In the genomic region with DNA sequence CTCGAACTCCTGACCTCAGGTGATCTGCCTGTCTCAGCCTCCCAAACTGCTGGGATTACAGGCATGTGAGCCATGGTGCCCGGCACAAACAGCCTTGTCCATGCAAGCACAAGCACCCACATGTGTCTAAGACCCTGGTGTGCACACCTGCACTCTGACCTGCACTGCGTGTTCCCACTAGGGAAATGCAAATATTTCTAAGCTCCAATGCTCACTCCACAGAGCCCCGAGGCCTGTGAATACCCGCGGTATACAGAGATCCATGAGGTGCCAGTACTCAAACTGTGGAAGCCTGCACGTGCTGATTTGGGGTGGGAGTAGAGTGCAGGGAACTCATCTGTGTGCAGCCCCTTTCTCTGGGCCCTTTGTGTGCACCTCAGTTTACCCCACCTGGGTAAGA, we compare ENCODE assay signal across 17 cellular contexts. TPM values are rescaled to one million over a fixed set of nuclear protein-coding genes. Genes with fewer than 3 reads are reported as not detected.
DNase-seq lines count a peak whose midpoint lies in the region; ATAC-seq and TF ChIP-seq lines count a peak whose summit lies in the region.
"Had no signal": no experiment of that assay in that cellular context is flagged by ENCODE, and none has a peak within 500 bp of the region (broad histone marks: within the 10 kb centered on the region; RNA-seq: fewer than 3 reads in every experiment).

No MANE protein-coding gene starts in this region.

- H3K27ac Mint-ChIP-seq in naive thymus-derived CD8-positive, alpha-beta T cell, result peak overlapping the region in 1 of 10 donors; percentile 2
- H3K27ac Mint-ChIP-seq: stimulated activated naive CD8-positive, alpha-beta T cell treated with anti-CD3 and anti-CD28 coated beads, Interleukin-15, amount 100 ng/mL, for 72 hours; T-helper 1 cell treated with Interleukin-12 subunit alpha and Interleukin-12 subunit beta and Interleukin-4 antibody, amounts not matched to agents 30 μg/mL and 1 μg/mL, for 36 hours had no signal

- H3K4ac ChIP-seq in neuronal stem cell (ENCODE audit: low read length), result no peak overlapping the region

- H3K27me3 ChIP-seq in BLaER1, result peaks cover 25% of the 10 kb centered on the region
- H3K27me3 ChIP-seq in MM.1S (replicated peaks; ENCODE audit: insufficient read depth, low read length), result peaks cover 19% of the 10 kb centered on the region
- no peaks in the 10 kb centered on the region for H3K27me3 ChIP-seq in body of pancreas
- peaks cover 4 to 73% (median 38%) of the 10 kb centered on the region in 3 experiments for H3K27me3 ChIP-seq in neuronal stem cell (ENCODE audit: control insufficient read depth in 3 of 3, insufficient read depth in 3 of 3, low read depth in 1 of 3, low read length in 3 of 3)
- peaks cover 34% of the 10 kb centered on the region for H3K27me3 ChIP-seq in BE2C
- H3K27me3 ChIP-seq: ascending aorta, Peyer's patch had no signal

- DNase-seq in MM.1S, result no peak
- DNase-seq in body of pancreas, result no peak
- no peak for DNase-seq in neuronal stem cell (ENCODE audit: low spot score)
- no peak for DNase-seq in naive thymus-derived CD8-positive, alpha-beta T cell
- no peak for DNase-seq in BE2C
- DNase-seq in GM10266 (ENCODE audit: extremely low spot score), result no peak
- DNase-seq in SHP77 (lab: John Stamatoyannopoulos, UW), result no peak
- DNase-seq: activated gamma-delta T cell treated with Interleukin-2 at 50 U/mL for 16 hours; cortex of kidney; head of caudate nucleus; islet precursor cell; stimulated activated naive CD8-positive, alpha-beta T cell treated with anti-CD3 and anti-CD28 coated beads, Interleukin-15, amount 100 ng/mL, for 72 hours had no signal

- no peaks in the 10 kb centered on the region for H3K79me1 ChIP-seq in neuronal stem cell (ENCODE audit: low read depth, low read length)

- H3K4me1 ChIP-seq in BLaER1 (peaks cover 98% of the 10 kb centered on the region), MM.1S (ENCODE audit: low read length) (peaks cover 30% of the 10 kb centered on the region), body of pancreas (peaks cover 50% of the 10 kb centered on the region), neuronal stem cell (ENCODE audit: control insufficient read depth in 2 of 2, insufficient read depth in 1 of 2, low read depth in 1 of 2, low read length in 2 of 2) (peaks cover 0 to 20% of the 10 kb centered on the region in 2 donors), BE2C (no peaks in the 10 kb centered on the region)

- H3K4me3 ChIP-seq in BLaER1 (no peak overlapping the region), MM.1S (ENCODE audit: low read length) (peak overlapping the region; percentile 1; the same call in 1 of the 2 replicates), body of pancreas (no peak overlapping the region), neuronal stem cell (ENCODE audit: low read length in 2 of 2) (no peak overlapping the region), BE2C (ENCODE audit: low read depth, low read length) (no peak overlapping the region)
- H3K4me3 ChIP-seq: ascending aorta, Peyer's patch had no signal

- no peak overlapping the region for H2BK12ac ChIP-seq in neuronal stem cell (ENCODE audit: low read length)

- H3K9me3 ChIP-seq in BLaER1 (no peaks in the 10 kb centered on the region), MM.1S (replicated peaks; ENCODE audit: insufficient read depth, low read length) (no peaks in the 10 kb centered on the region), body of pancreas (no peaks in the 10 kb centered on the region), neuronal stem cell (replicated peaks in 1 of 2; ENCODE audit: control insufficient read depth in 2 of 2, insufficient read depth in 1 of 2, low read depth in 1 of 2, low read length in 2 of 2) (peaks cover 0 to 8% of the 10 kb centered on the region in 2 donors), BE2C (no peaks in the 10 kb centered on the region)
- H3K9me3 ChIP-seq: ascending aorta, Peyer's patch had no signal

- H3K23ac ChIP-seq in neuronal stem cell (ENCODE audit: low read depth, low read length, poor library complexity), result peak overlapping the region; percentile 45

- H3K9ac ChIP-seq in BLaER1 (no peak overlapping the region), MM.1S (ENCODE audit: low read length) (peak overlapping the region; percentile 12; the same call in 1 of the 2 replicates), neuronal stem cell (ENCODE audit: low read depth, low read length, poor library complexity) (no peak overlapping the region)

- no peak overlapping the region for H2BK120ac ChIP-seq in neuronal stem cell (ENCODE audit: low read depth, low read length)

- no peaks in the 10 kb centered on the region for H3K36me3 Mint-ChIP-seq in naive thymus-derived CD8-positive, alpha-beta T cell

- H3K9me2 ChIP-seq in MM.1S (replicated peaks; ENCODE audit: insufficient read depth, low read length), result no peaks in the 10 kb centered on the region

- no peak overlapping the region for H4K91ac ChIP-seq in neuronal stem cell (ENCODE audit: low read depth, low read length, poor library complexity)

- peaks cover 10 to 46% (median 33%) of the 10 kb centered on the region in 4 donors for H3K4me1 Mint-ChIP-seq in naive thymus-derived CD8-positive, alpha-beta T cell

- 62 to 75% methylated on average over 2 to 7 of the region's 7 CpGs for WGBS in body of pancreas, 2 donors
- no CpG with 5 or more reads among the region's 7 CpGs for WGBS in neuronal stem cell (ENCODE audit: extremely low coverage in 2 of 2, insufficient read length in 2 of 2, insufficient replicate concordance in 1 of 2), 2 donors

- ATAC-seq in body of pancreas, result no peak
- ATAC-seq in naive thymus-derived CD8-positive, alpha-beta T cell, result no peak
- ATAC-seq: activated CD4-positive, CD25-positive, alpha-beta regulatory T cell treated with anti-CD3 and anti-CD28 coated beads, Interleukin-2, amount 50 U/mL, for 24 hours; stimulated activated naive CD8-positive, alpha-beta T cell treated with anti-CD3 and anti-CD28 coated beads, Interleukin-15, amount 100 ng/mL, for 72 hours had no signal

- no peak overlapping the region for H3K14ac ChIP-seq in neuronal stem cell (ENCODE audit: low read length)

- H3K27me3 Mint-ChIP-seq in naive thymus-derived CD8-positive, alpha-beta T cell, result peaks cover 3 to 46% (median 19%) of the 10 kb centered on the region in 5 donors

- intact Hi-C loops in body of pancreas (cut with DNase I), result loop anchor here (5.0 kb wide), 1 partner anchor 57 kb away; no protein-coding TSS in a partner anchor

- TF ChIP-seq CTCF in MM.1S (IDR thresholded peaks at IDR 0.05; ENCODE audit: low read length) (no peak), body of pancreas (IDR thresholded peaks at IDR 0.05) (no peak), BE2C (IDR thresholded peaks at IDR 0.05; ENCODE audit: low read depth, low read length) (no peak), GM10266 (IDR thresholded peaks at IDR 0.05; ENCODE audit: control insufficient read depth, insufficient read depth, low read depth, missing control alignments) (no peak)

- POLR2A ChIA-PET in naive thymus-derived CD8-positive, alpha-beta T cell (lab: Charles Lee), result interaction anchor here (0.7 to 5.7 kb wide), 3 partner anchors 11 to 470 kb away, joined by 3 to 45 read pairs (median 5); a partner anchor contains a TSS

- H3F3A ChIP-seq in MM.1S (ENCODE audit: insufficient read depth, low read length), result peaks cover 29% of the 10 kb centered on the region

- H3K79me2 ChIP-seq in MM.1S (ENCODE audit: low read length), result no peaks in the 10 kb centered on the region

- H4K8ac ChIP-seq in neuronal stem cell (ENCODE audit: low read depth, low read length), result no peak overlapping the region

- H3K4me2 ChIP-seq in BLaER1 (peak overlapping the region; percentile 97), MM.1S (ENCODE audit: low read depth, low read length) (peak overlapping the region; percentile 57; the same call in 1 of the 2 replicates), neuronal stem cell (ENCODE audit: insufficient read depth, low read length, poor library complexity, severe bottlenecking) (no peak overlapping the region)

- no peak overlapping the region for H2AK5ac ChIP-seq in neuronal stem cell (ENCODE audit: low read depth, low read length)

- no peak overlapping the region for H2BK15ac ChIP-seq in neuronal stem cell (ENCODE audit: low read length)

- no peak overlapping the region for H2BK5ac ChIP-seq in neuronal stem cell (ENCODE audit: low read length)

- H2AFZ ChIP-seq in MM.1S (ENCODE audit: low read length), result peak overlapping the region; percentile 23
- no peak overlapping the region for H2AFZ ChIP-seq in neuronal stem cell (ENCODE audit: low read length)

- no peak overlapping the region for H3K18ac ChIP-seq in neuronal stem cell (ENCODE audit: low read length)

- no peak for TF ChIP-seq POLR2A in body of pancreas (IDR thresholded peaks at IDR 0.05)

- H4K20me1 ChIP-seq in BLaER1 (peaks cover 8% of the 10 kb centered on the region; the same call in 1 of the 2 replicates), MM.1S (ENCODE audit: insufficient read depth, low read length) (no peaks in the 10 kb centered on the region)

- H3K4me3 Mint-ChIP-seq in naive thymus-derived CD8-positive, alpha-beta T cell, result peak overlapping the region in 3 of 10 donors; percentile 1 to 73 (median 36)
- H3K4me3 Mint-ChIP-seq: T-helper 1 cell treated with Interleukin-12 subunit alpha and Interleukin-12 subunit beta and Interleukin-4 antibody, amounts not matched to agents 30 μg/mL and 1 μg/mL, for 36 hours had no signal

- peak overlapping the region; percentile 58 for H3K27ac ChIP-seq in BLaER1
- peak overlapping the region; percentile 45; the same call in 1 of the 2 replicates for H3K27ac ChIP-seq in MM.1S (ENCODE audit: low read length)
- peak overlapping the region; percentile 32 to 69 (median 65) for H3K27ac ChIP-seq in body of pancreas
- H3K27ac ChIP-seq in neuronal stem cell (replicated peaks; ENCODE audit: low read length), result no peak overlapping the region
- H3K27ac ChIP-seq: ascending aorta had no signal

- H3K36me3 ChIP-seq in BLaER1 (no peaks in the 10 kb centered on the region), MM.1S (replicated peaks; ENCODE audit: insufficient read depth, low read length) (no peaks in the 10 kb centered on the region), body of pancreas (replicated peaks in 1 of 2; ENCODE audit: insufficient read depth in 1 of 2, low read depth in 2 of 2) (no peaks in the 10 kb centered on the region), neuronal stem cell (replicated peaks in 1 of 2; ENCODE audit: control insufficient read depth in 2 of 2, insufficient read depth in 2 of 2, low read length in 2 of 2) (peaks cover 0 to 2% of the 10 kb centered on the region in 2 donors), BE2C (no peaks in the 10 kb centered on the region)
- H3K36me3 ChIP-seq: ascending aorta, Peyer's patch had no signal

- H3K9me3 Mint-ChIP-seq in naive thymus-derived CD8-positive, alpha-beta T cell, result no peaks in the 10 kb centered on the region
- H3K9me3 Mint-ChIP-seq: T-helper 1 cell treated with Interleukin-12 subunit alpha and Interleukin-12 subunit beta and Interleukin-4 antibody, amounts not matched to agents 30 μg/mL and 1 μg/mL, for 36 hours had no signal

RNA-seq across cellular contexts. Expression of a gene that starts 14.7 kb away (rescaled TPM):
- total RNA-seq in body of pancreas, result 10 to 100 TPM; 68.0 to 84.7 TPM
- 3.0 TPM for polyA plus RNA-seq in neuronal stem cell (2013, experiment 1 of 2)
- 2.3 TPM for polyA plus RNA-seq in neuronal stem cell (2013, experiment 2 of 2)
- 100 to 1,000 TPM; 108 to 115 TPM for total RNA-seq in naive thymus-derived CD8-positive, alpha-beta T cell
- 10 to 100 TPM; 41.0 to 57.3 (median 43.8) TPM for polyA plus RNA-seq in naive thymus-derived CD8-positive, alpha-beta T cell
- polyA plus RNA-seq in BE2C (2012; ENCODE audit: insufficient read depth, insufficient read length, low read depth), result 18.1 TPM

RNA-seq across cellular contexts. Expression of a gene that starts 33.9 kb away (rescaled TPM):
- 10 to 100 TPM; 11.7 to 30.0 TPM for total RNA-seq in body of pancreas
- polyA plus RNA-seq in neuronal stem cell (2013, experiment 1 of 2), result 123 TPM
- polyA plus RNA-seq in neuronal stem cell (2013, experiment 2 of 2), result 124 TPM
- total RNA-seq in naive thymus-derived CD8-positive, alpha-beta T cell, result 10 to 100 TPM; 17.3 to 19.6 TPM
- 10 to 100 TPM in 1 of 3 donors, 1 to 10 TPM in 2; 5.4 to 10.5 (median 7.4) TPM for polyA plus RNA-seq in naive thymus-derived CD8-positive, alpha-beta T cell
- polyA plus RNA-seq in BE2C (2012; ENCODE audit: insufficient read depth, insufficient read length, low read depth), result 111 TPM
